7 cellular contexts compared by ENCODE assay signal in the genomic region with DNA sequence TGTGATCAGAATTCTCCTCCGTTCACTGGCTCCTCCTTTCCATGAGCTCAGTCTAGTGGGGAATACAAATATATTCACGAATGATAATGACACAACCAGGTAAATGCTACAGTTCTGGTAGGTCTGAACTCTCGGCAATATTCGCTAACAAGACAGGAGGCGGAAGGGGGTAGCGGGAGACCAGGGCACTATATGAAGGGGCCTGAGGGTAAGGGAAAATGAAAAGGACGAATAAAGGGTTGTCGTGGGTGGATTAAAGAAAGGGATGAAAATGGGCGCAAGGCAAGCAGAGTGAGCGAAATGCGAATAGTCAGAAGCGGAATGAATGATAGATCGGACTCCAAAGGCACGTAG. TPM values are rescaled to one million over a fixed set of nuclear protein-coding genes. Genes with fewer than 3 reads are reported as not detected.
DNase-seq lines count a peak whose midpoint lies in the region; ATAC-seq, FAIRE-seq and TF ChIP-seq lines count a peak whose summit lies in the region.

No MANE protein-coding gene starts in this region.

- DNase-seq in GM18507 (ENCODE audit: extremely low spot score, insufficient read length, low read depth) (no peak), T-helper 17 cell (no peak), cardiac muscle cell (ENCODE audit: low read depth in 1 of 2, low spot score in 1 of 2) (peak in 1 of 2 donors; percentile 0), renal cortical epithelial cell (ENCODE audit: low read depth) (peak; percentile 18), amygdala (lab: John Stamatoyannopoulos, UW) (no peak), NK-92 (lab: John Stamatoyannopoulos, UW; ENCODE audit: unreplicated experiment) (no peak)

- no peaks in the 10 kb centered on the region for H3K4me1 ChIP-seq in cardiac muscle cell (ENCODE audit: low read depth)

- peaks cover 7% of the 10 kb centered on the region for H3K4me1 Mint-ChIP-seq in T-helper 17 cell

- no peaks in the 10 kb centered on the region for H3K27me3 ChIP-seq in cardiac muscle cell

- peaks cover 2% of the 10 kb centered on the region for H3K36me3 Mint-ChIP-seq in T-helper 17 cell (ENCODE audit: low read depth)

- no peaks in the 10 kb centered on the region for H3K36me3 ChIP-seq in cardiac muscle cell

- H3K27me3 Mint-ChIP-seq in T-helper 17 cell, result no peaks in the 10 kb centered on the region

- H3K9me3 ChIP-seq in T-helper 17 cell (ENCODE audit: control insufficient read depth, low read length, poor library complexity, severe bottlenecking) (no peaks in the 10 kb centered on the region), cardiac muscle cell (ENCODE audit: low read depth) (no peaks in the 10 kb centered on the region)

- peak overlapping the region; percentile 68 for H3K4me3 ChIP-seq in cardiac muscle cell

- peak overlapping the region; percentile 98 for H3K4me3 Mint-ChIP-seq in T-helper 17 cell

- peak overlapping the region; percentile 98 for H3K27ac Mint-ChIP-seq in T-helper 17 cell

- peak overlapping the region; percentile 88 for H3K27ac ChIP-seq in cardiac muscle cell

- TF ChIP-seq CTCF in cardiac muscle cell (IDR thresholded peaks at IDR 0.05; ENCODE audit: low read depth, low read length), result no peak

- ATAC-seq in HG02588 (IDR thresholded peaks at IDR 0.05; ENCODE audit: unreplicated experiment), result peak; percentile 12
- ATAC-seq in T-helper 17 cell, result peak; percentile 6

- FAIRE-seq in GM18507 (lab: Jason Lieb, UNC), result peak; percentile 78

RNA-seq across cellular contexts. Expression of gene NKAP, which starts 0.7 kb away (rescaled TPM):
- total RNA-seq in T-helper 17 cell, result 10 to 100 TPM; 12.2 to 12.5 TPM
- total RNA-seq in cardiac muscle cell, result 6.8 and 8.3 TPM in 2 replicates
- 5.6 and 6.9 TPM in 2 replicates for polyA plus RNA-seq in cardiac muscle cell
- total RNA-seq in renal cortical epithelial cell, result 3.1 and 5.5 TPM in 2 replicates

RNA-seq across cellular contexts. Expression of gene AKAP14, which starts 47.1 kb away (rescaled TPM):
- not detected for total RNA-seq in T-helper 17 cell
- total RNA-seq in cardiac muscle cell, result not detected in 2 replicates
- not detected in 2 replicates for polyA plus RNA-seq in cardiac muscle cell
- total RNA-seq in renal cortical epithelial cell, result not detected in 2 replicates
